Comparison of ENCODE assay signal across 27 cellular contexts in genomic region chr22:25358421-25359170, GRCh38.
"Had no signal": no experiment of that assay in that cellular context is flagged by ENCODE, and none has a peak within 500 bp of the region (broad histone marks: within the 10 kb centered on the region; RNA-seq: fewer than 3 reads in every experiment).

No MANE protein-coding gene starts in this region.

- H3K9me3 Mint-ChIP-seq: activated CD4-positive, alpha-beta T cell treated with anti-CD3 and anti-CD28 coated beads, Interleukin-2, amount 10 ng/mL, durations not matched to agents 24 days and 14 days; naive B cell; stimulated activated memory B cell treated with anti-CD40 and anti-IgM and Interleukin-4, amounts not matched to agents 10 μg/mL and 1 μg/mL and 100 μg/mL, for 72 hours; T-cell; T-helper 2 cell treated with Interferon-gamma antibody and Interleukin-4, amounts not matched to agents 5 μg/mL and 100 μg/mL, for 36 hours; type B pancreatic cell had no signal

- H3K4me3 ChIP-seq: ascending aorta, prostate gland, testis had no signal

- H3K27me3 Mint-ChIP-seq: activated CD4-positive, alpha-beta T cell treated with anti-CD3 and anti-CD28 coated beads, Interleukin-2, amount 10 ng/mL, durations not matched to agents 24 days and 14 days; naive B cell; stimulated activated memory B cell treated with anti-CD40 and anti-IgM and Interleukin-4, amounts not matched to agents 10 μg/mL and 1 μg/mL and 100 μg/mL, for 72 hours; T-cell; type B pancreatic cell had no signal

- H3K36me3 ChIP-seq: prostate gland had no signal

- H3K9me3 ChIP-seq: ascending aorta, prostate gland, testis had no signal

- H3K4me1 ChIP-seq: prostate gland, testis had no signal

- FAIRE-seq: colon, endothelial cell of umbilical vein, frontal cortex, islet of Langerhans had no signal

- DNase-seq: activated CD4-positive, alpha-beta T cell treated with anti-CD3 and anti-CD28 coated beads, Interleukin-2, amount 10 ng/mL, durations not matched to agents 24 days and 14 days; activated CD8-positive, alpha-beta T cell treated with anti-CD3 and anti-CD28 coated beads, Interleukin-2, amount 10 ng/mL, durations not matched to agents 7 days and 5 days; activated effector memory CD4-positive, alpha-beta T cell treated with Interleukin-2 at 50 U/mL for 16 hours; activated T-cell treated with anti-CD3 and anti-CD28 coated beads, Interleukin-2, amount 50 U/mL, for 48 hours; brain microvascular endothelial cell; central memory CD4-positive, alpha-beta T cell; effector memory CD4-positive, alpha-beta T cell; hypothalamus; left cardiac atrium; mesendoderm; naive B cell; occipital lobe; stimulated activated CD4-positive, alpha-beta T cell treated with anti-CD3 and anti-CD28 coated beads, Interleukin-2, amount 100 ng/mL, for 24 hours; T-cell; testis had no signal

- H3K4me3 Mint-ChIP-seq: activated CD4-positive, alpha-beta T cell treated with anti-CD3 and anti-CD28 coated beads, Interleukin-2, amount 10 ng/mL, durations not matched to agents 24 days and 14 days; activated CD8-positive, alpha-beta T cell treated with anti-CD3 and anti-CD28 coated beads, Interleukin-2, amount 10 ng/mL, durations not matched to agents 7 days and 5 days; stimulated activated memory B cell treated with anti-CD40 and anti-IgM and Interleukin-4, amounts not matched to agents 10 μg/mL and 1 μg/mL and 100 μg/mL, for 72 hours; T-cell; T-helper 2 cell treated with Interferon-gamma antibody and Interleukin-4, amounts not matched to agents 5 μg/mL and 100 μg/mL, for 36 hours; type B pancreatic cell had no signal

- H3K27me3 ChIP-seq: ascending aorta, brain microvascular endothelial cell, testis had no signal

- ATAC-seq: activated CD4-positive, CD25-positive, alpha-beta regulatory T cell treated with anti-CD3 and anti-CD28 coated beads, Interleukin-2, amount 50 U/mL, for 24 hours; activated CD8-positive, alpha-beta T cell treated with anti-CD3 and anti-CD28 coated beads, Interleukin-2, amount 10 ng/mL, durations not matched to agents 7 days and 5 days; esophagus mucosa; left cardiac atrium; stimulated activated memory B cell treated with anti-CD40 and anti-IgM and Interleukin-4, amounts not matched to agents 10 μg/mL and 1 μg/mL and 100 μg/mL, for 72 hours; T-cell had no signal

- H3K27ac Mint-ChIP-seq: activated CD4-positive, alpha-beta T cell treated with anti-CD3 and anti-CD28 coated beads, Interleukin-2, amount 10 ng/mL, durations not matched to agents 24 days and 14 days; activated CD8-positive, alpha-beta T cell treated with anti-CD3 and anti-CD28 coated beads, Interleukin-2, amount 10 ng/mL, durations not matched to agents 7 days and 5 days; stimulated activated memory B cell treated with anti-CD40 and anti-IgM and Interleukin-4, amounts not matched to agents 10 μg/mL and 1 μg/mL and 100 μg/mL, for 72 hours; T-cell; T-helper 2 cell treated with Interferon-gamma antibody and Interleukin-4, amounts not matched to agents 5 μg/mL and 100 μg/mL, for 36 hours; type B pancreatic cell had no signal

- H3K27ac ChIP-seq: ascending aorta, brain microvascular endothelial cell, prostate gland, testis, VCaP had no signal
